1 cellular context compared by ENCODE assay signal in the genomic region with DNA sequence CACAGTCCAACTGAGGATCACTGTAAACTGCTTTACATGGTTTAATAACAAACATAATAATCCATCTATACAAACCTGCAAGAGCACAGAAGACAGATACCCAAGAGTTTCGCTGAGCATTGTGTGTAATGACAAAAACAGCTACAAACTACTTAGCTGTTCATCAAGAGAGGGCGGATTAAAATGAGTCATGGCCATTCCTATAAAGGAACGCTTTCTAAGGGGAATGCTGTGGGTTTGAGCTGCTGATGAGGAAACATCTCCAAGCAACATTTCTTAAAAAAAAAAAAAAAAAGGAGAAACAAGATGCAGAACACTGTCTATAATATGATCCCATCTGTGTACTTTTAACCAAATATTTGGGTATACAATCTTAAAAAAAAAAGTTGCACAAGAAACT.
TF ChIP-seq lines count a peak whose summit lies in the region.

No MANE protein-coding gene starts in this region.

TF ChIP-seq in GM12878, 131 proteins besides CTCF, POLR2A, EP300 and RAD21 (continued from another document):
- TF ChIP-seq, protein P1, sequence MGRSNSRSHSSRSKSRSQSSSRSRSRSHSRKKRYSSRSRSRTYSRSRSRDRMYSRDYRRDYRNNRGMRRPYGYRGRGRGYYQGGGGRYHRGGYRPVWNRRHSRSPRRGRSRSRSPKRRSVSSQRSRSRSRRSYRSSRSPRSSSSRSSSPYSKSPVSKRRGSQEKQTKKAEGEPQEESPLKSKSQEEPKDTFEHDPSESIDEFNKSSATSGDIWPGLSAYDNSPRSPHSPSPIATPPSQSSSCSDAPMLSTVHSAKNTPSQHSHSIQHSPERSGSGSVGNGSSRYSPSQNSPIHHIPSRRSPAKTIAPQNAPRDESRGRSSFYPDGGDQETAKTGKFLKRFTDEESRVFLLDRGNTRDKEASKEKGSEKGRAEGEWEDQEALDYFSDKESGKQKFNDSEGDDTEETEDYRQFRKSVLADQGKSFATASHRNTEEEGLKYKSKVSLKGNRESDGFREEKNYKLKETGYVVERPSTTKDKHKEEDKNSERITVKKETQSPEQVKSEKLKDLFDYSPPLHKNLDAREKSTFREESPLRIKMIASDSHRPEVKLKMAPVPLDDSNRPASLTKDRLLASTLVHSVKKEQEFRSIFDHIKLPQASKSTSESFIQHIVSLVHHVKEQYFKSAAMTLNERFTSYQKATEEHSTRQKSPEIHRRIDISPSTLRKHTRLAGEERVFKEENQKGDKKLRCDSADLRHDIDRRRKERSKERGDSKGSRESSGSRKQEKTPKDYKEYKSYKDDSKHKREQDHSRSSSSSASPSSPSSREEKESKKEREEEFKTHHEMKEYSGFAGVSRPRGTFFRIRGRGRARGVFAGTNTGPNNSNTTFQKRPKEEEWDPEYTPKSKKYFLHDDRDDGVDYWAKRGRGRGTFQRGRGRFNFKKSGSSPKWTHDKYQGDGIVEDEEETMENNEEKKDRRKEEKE (IDR thresholded peaks at IDR 0.05) = no peak
- TF ChIP-seq, protein P2, sequence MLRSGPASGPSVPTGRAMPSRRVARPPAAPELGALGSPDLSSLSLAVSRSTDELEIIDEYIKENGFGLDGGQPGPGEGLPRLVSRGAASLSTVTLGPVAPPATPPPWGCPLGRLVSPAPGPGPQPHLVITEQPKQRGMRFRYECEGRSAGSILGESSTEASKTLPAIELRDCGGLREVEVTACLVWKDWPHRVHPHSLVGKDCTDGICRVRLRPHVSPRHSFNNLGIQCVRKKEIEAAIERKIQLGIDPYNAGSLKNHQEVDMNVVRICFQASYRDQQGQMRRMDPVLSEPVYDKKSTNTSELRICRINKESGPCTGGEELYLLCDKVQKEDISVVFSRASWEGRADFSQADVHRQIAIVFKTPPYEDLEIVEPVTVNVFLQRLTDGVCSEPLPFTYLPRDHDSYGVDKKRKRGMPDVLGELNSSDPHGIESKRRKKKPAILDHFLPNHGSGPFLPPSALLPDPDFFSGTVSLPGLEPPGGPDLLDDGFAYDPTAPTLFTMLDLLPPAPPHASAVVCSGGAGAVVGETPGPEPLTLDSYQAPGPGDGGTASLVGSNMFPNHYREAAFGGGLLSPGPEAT (IDR thresholded peaks at IDR 0.05; ENCODE audit: low read depth) = no peak
- TF ChIP-seq NR2F1 (conservative IDR thresholded peaks at IDR 0.05) (no peak), TARDBP (IDR thresholded peaks at IDR 0.05; ENCODE audit: borderline replicate concordance) (no peak), BCL11A (IDR thresholded peaks at IDR 0.05; ENCODE audit: low read depth, low read length) (no peak), TCF7 (IDR thresholded peaks at IDR 0.05; ENCODE audit: borderline replicate concordance) (no peak), TAF1 (IDR thresholded peaks at IDR 0.05; ENCODE audit: borderline replicate concordance, low read depth, low read length) (no peak), ZNF217 (IDR thresholded peaks at IDR 0.05) (no peak), GABPA (IDR thresholded peaks at IDR 0.05; ENCODE audit: low read depth) (no peak)
TF ChIP-seq in GM12878: peak in this region for 0.
